ENCODE assay signal across 8 cellular contexts in the genomic region with DNA sequence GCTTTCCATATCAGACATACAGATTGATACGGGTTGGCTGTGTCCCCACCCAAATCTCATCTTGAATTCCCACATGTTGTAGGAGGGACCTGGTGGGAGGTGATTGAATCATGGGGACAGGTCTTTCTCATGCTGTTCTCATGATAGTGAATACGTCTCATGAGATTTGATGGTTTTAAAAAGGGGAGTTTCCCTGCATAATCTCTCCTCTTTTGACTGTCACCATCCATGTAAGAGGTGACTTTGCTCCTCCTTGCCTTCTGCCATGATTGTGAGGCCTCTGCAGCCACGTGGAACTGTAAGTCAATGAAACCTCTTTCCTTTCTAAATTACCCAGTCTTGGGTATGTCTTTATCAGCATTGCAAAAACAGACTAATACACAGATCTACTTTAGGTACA. TPM values are rescaled to one million over a fixed set of nuclear protein-coding genes. Genes with fewer than 3 reads are reported as not detected.
DNase-seq lines count a peak whose midpoint lies in the region; ATAC-seq, FAIRE-seq and TF ChIP-seq lines count a peak whose summit lies in the region.
"Not testable (repeated sequence)": the region's sequence is repeated elsewhere in the genome, so short reads cannot be mapped to it uniquely, and the experiment has no call there.

No MANE protein-coding gene starts in this region.

- 98% methylated on average over 3 of the region's 3 CpGs for WGBS in GM23248 (ENCODE audit: low coverage in 1 of 2, low lambda C conversion rate in 2 of 2, missing lambda C conversion rate in 2 of 2), 2 experiments
- WGBS in HepG2 (ENCODE audit: low lambda C conversion rate) = 92% methylated on average over 3 of the region's 3 CpGs

- in situ Hi-C loops in GM23248 (cut with MboI); HepG2 (cut with HindIII; ENCODE audit: extremely low pct_ligation_motif_present, low pct_unique_long_range_greater_than_20kb): not testable (repeated sequence)

- H3K9ac ChIP-seq in GM23248; HepG2 (ENCODE audit: insufficient read depth, low read depth, low read length): not testable (repeated sequence)
- peak overlapping the region; percentile 4 for H3K9ac ChIP-seq in adipocyte (ENCODE audit: low read length)

- ATAC-seq in activated CD4-positive, CD25-positive, alpha-beta regulatory T cell treated with anti-CD3 and anti-CD28 coated beads, Interleukin-2, amount 50 U/mL, for 24 hours = peak; percentile 35 to 49
- peak in 1 of 2 donors; percentile 42 for ATAC-seq in activated T-cell treated with anti-CD3 and anti-CD28 coated beads, Interleukin-2, amount 50 U/mL, for 72 hours (replicated peaks in 1 of 2)
- not testable (repeated sequence) for ATAC-seq in effector memory CD8-positive, alpha-beta T cell (replicated peaks); HepG2

- H3K79me2 ChIP-seq in GM23248 (ENCODE audit: insufficient read depth) (peaks cover 100% of the 10 kb centered on the region), HepG2 (ENCODE audit: insufficient read depth, low read length) (peaks cover 96% of the 10 kb centered on the region)

- not testable (repeated sequence) for H3K27me3 ChIP-seq in GM23248 (replicated peaks; ENCODE audit: insufficient read depth); adipocyte (replicated peaks; ENCODE audit: control insufficient read depth, insufficient read depth, low read length); HepG2 (ENCODE audit: control insufficient read depth in 1 of 2, insufficient read depth in 2 of 2, low read length in 2 of 2); neutrophil

- H3K27ac ChIP-seq in GM23248 = peak overlapping the region; percentile 39
- not testable (repeated sequence) for H3K27ac ChIP-seq in HepG2 (ENCODE audit: extremely low read length, insufficient read depth, low read length)
- peak overlapping the region; percentile 21 for H3K27ac ChIP-seq in neutrophil

- H3K4me2 ChIP-seq in GM23248 (ENCODE audit: unreplicated experiment); HepG2 (ENCODE audit: low read depth, low read length): not testable (repeated sequence)

- not testable (repeated sequence) for H3K27me3 Mint-ChIP-seq in CD14-positive monocyte (ENCODE audit: low read depth in 3 of 3); activated T-cell treated with anti-CD3 and anti-CD28 coated beads, Interleukin-2, amount 50 U/mL, for 72 hours (ENCODE audit: low read depth); effector memory CD8-positive, alpha-beta T cell

- H3K27ac Mint-ChIP-seq in CD14-positive monocyte = peak overlapping the region in 4 of 7 donors; percentile 1 to 68 (median 39)
- peak overlapping the region; percentile 32 for H3K27ac Mint-ChIP-seq in activated T-cell treated with anti-CD3 and anti-CD28 coated beads, Interleukin-2, amount 50 U/mL, for 72 hours
- H3K27ac Mint-ChIP-seq in effector memory CD8-positive, alpha-beta T cell = peak overlapping the region in 1 of 2 donors; percentile 27

- H3K4me3 Mint-ChIP-seq in CD14-positive monocyte = not testable (repeated sequence)
- peak overlapping the region; percentile 25 to 61 for H3K4me3 Mint-ChIP-seq in activated T-cell treated with anti-CD3 and anti-CD28 coated beads, Interleukin-2, amount 50 U/mL, for 72 hours
- H3K4me3 Mint-ChIP-seq in effector memory CD8-positive, alpha-beta T cell = peak overlapping the region; percentile 11 to 23

- not testable (repeated sequence) for H3K9me2 ChIP-seq in GM23248 (ENCODE audit: insufficient read depth)

- intact Hi-C loops in CD14-positive monocyte (cut with micrococcal nuclease) = loop anchor here in 1 of 2 donors (5.0 kb wide), 1 partner anchor 76 kb away; no protein-coding TSS in a partner anchor
- intact Hi-C loops in HepG2 (cut with micrococcal nuclease; ENCODE audit: unreplicated experiment) = not testable (repeated sequence)

- FAIRE-seq in HepG2 (lab: Jason Lieb, UNC) = not testable (repeated sequence)

- peaks cover 48% of the 10 kb centered on the region for H3K4me1 Mint-ChIP-seq in CD14-positive monocyte
- peaks cover 61% of the 10 kb centered on the region for H3K4me1 Mint-ChIP-seq in activated T-cell treated with anti-CD3 and anti-CD28 coated beads, Interleukin-2, amount 50 U/mL, for 72 hours (ENCODE audit: low read depth)
- H3K4me1 Mint-ChIP-seq in effector memory CD8-positive, alpha-beta T cell (ENCODE audit: low read depth in 2 of 2) = peaks cover 54 to 62% of the 10 kb centered on the region in 2 donors

- TF ChIP-seq RAD21 in HepG2 (CRISPR knock-in tag; IDR thresholded peaks at IDR 0.05) = not testable (repeated sequence)

- DNase-seq in CD14-positive monocyte (ENCODE audit: low spot score); GM23248; activated T-cell treated with anti-CD3 and anti-CD28 coated beads, Interleukin-2, amount 50 U/mL, for 72 hours; adipocyte (ENCODE audit: low read depth); effector memory CD8-positive, alpha-beta T cell; HepG2 (ENCODE audit: low spot score): not testable (repeated sequence)

- H3K36me3 Mint-ChIP-seq in CD14-positive monocyte = peaks cover 37 to 60% of the 10 kb centered on the region in 2 donors
- H3K36me3 Mint-ChIP-seq in activated T-cell treated with anti-CD3 and anti-CD28 coated beads, Interleukin-2, amount 50 U/mL, for 72 hours (ENCODE audit: insufficient read depth in 2 of 2) = peaks cover 12 to 27% of the 10 kb centered on the region in 2 donors
- peaks cover 42% of the 10 kb centered on the region for H3K36me3 Mint-ChIP-seq in effector memory CD8-positive, alpha-beta T cell (ENCODE audit: insufficient read depth)

- TF ChIP-seq EP300 in HepG2 (IDR thresholded peaks at IDR 0.05; ENCODE audit: low read depth in 2 of 2, low read length in 2 of 2); HepG2 (CRISPR knock-in tag; IDR thresholded peaks at IDR 0.05; ENCODE audit: borderline replicate concordance): not testable (repeated sequence)

- not testable (repeated sequence) for H3K4me3 ChIP-seq in GM23248; adipocyte (ENCODE audit: low read length); HepG2 (replicated peaks in 1 of 3; ENCODE audit: insufficient read depth in 1 of 3, low read depth in 2 of 3, low read length in 3 of 3); neutrophil (ENCODE audit: low read depth in 1 of 2, low read length in 1 of 2)

- not testable (repeated sequence) for H2AFZ ChIP-seq in GM23248; HepG2 (ENCODE audit: low read length)

- POLR2A ChIA-PET in HepG2 (lab: Yijun Ruan, JAX) = not testable (repeated sequence)

- CTCF ChIA-PET in HepG2 (lab: Yijun Ruan, JAX; ENCODE audit: low intra/inter-chr PET ratio, low total read pairs) = not testable (repeated sequence)

- not testable (repeated sequence) for H4K20me1 ChIP-seq in GM23248 (ENCODE audit: insufficient read depth)
- H4K20me1 ChIP-seq in HepG2 (ENCODE audit: insufficient read depth, low read length) = peaks cover 37% of the 10 kb centered on the region

- BruUV-seq in HepG2 (replicated peaks; lab: Mats Ljungman, UMichigan) = not testable (repeated sequence)

- H3K9me3 Mint-ChIP-seq in CD14-positive monocyte; activated T-cell treated with anti-CD3 and anti-CD28 coated beads, Interleukin-2, amount 50 U/mL, for 72 hours; effector memory CD8-positive, alpha-beta T cell: not testable (repeated sequence)

- not testable (repeated sequence) for TF ChIP-seq CTCF in CD14-positive monocyte (IDR thresholded peaks at IDR 0.05); HepG2 (CRISPR knock-in tag; IDR thresholded peaks at IDR 0.05); neutrophil (IDR thresholded peaks at IDR 0.05)

- TF ChIP-seq POLR2A in HepG2 (IDR thresholded peaks at IDR 0.05; ENCODE audit: insufficient read depth in 1 of 2, low read depth in 2 of 2, low read length in 2 of 2) = not testable (repeated sequence)

- H3K4me1 ChIP-seq in GM23248 (ENCODE audit: insufficient read depth) = peaks cover 14% of the 10 kb centered on the region; the same call in 1 of the 2 replicates
- peaks cover 22% of the 10 kb centered on the region for H3K4me1 ChIP-seq in adipocyte (ENCODE audit: control insufficient read depth, insufficient read depth, low read length)
- H3K4me1 ChIP-seq in HepG2 (ENCODE audit: insufficient read depth, low read length) = not testable (repeated sequence)
- H3K4me1 ChIP-seq in neutrophil (ENCODE audit: control insufficient read depth in 1 of 2, insufficient read depth in 1 of 2, low read depth in 1 of 2, low read length in 1 of 2) = peaks cover 70 to 83% of the 10 kb centered on the region in 2 experiments

- H3F3A ChIP-seq in GM23248 (ENCODE audit: insufficient read depth) = peaks cover 14% of the 10 kb centered on the region

- H3K36me3 ChIP-seq in GM23248 (ENCODE audit: low read depth); adipocyte (ENCODE audit: control insufficient read depth, insufficient read depth, low read length, severe bottlenecking); neutrophil: not testable (repeated sequence)
- peaks cover 2 to 33% of the 10 kb centered on the region in 2 experiments; a peak in 4 of 5 replicates for H3K36me3 ChIP-seq in HepG2 (replicated peaks in 1 of 2; ENCODE audit: control insufficient read depth in 1 of 2, insufficient read depth in 2 of 2, low read length in 2 of 2)

- not testable (repeated sequence) for H3K9me3 ChIP-seq in GM23248 (ENCODE audit: low read depth); adipocyte (ENCODE audit: control insufficient read depth, low read length); HepG2 (ENCODE audit: low read length); neutrophil

RNA-seq across cellular contexts. Expression of gene KIAA0232, which starts 9.3 kb away (rescaled TPM):
- 10 to 100 TPM; 20.6 to 27.3 TPM for polyA plus RNA-seq in CD14-positive monocyte
- total RNA-seq in GM23248 (2014; rRNA removed; shearing (Covaris generic)) = 20.6 and 32.6 TPM in 2 replicates
- polyA plus RNA-seq in GM23248 (2016; fragmentation: Nextera tagmentation; extraction: Ambion mirVana) = 20.7 and 21.7 TPM in 2 replicates
- 10 to 100 TPM; 16.8 to 19.5 TPM for total RNA-seq in activated T-cell treated with anti-CD3 and anti-CD28 coated beads, Interleukin-2, amount 50 U/mL, for 72 hours
- total RNA-seq in HepG2 (2016; rRNA removed; fragmentation: Illumina TruSeq; extraction: Trizol) = 17.1 and 24.1 TPM in 2 replicates
- total RNA-seq in HepG2 (2016; cell fraction: cytosol; rRNA removed; fragmentation: Illumina TruSeq; extraction: Trizol; ENCODE audit: low read depth) = 10.8 and 11.4 TPM in 2 replicates
- 17.2 and 22.3 TPM in 2 replicates for total RNA-seq in HepG2 (2016; cell fraction: insoluble cytoplasmic fraction; rRNA removed; fragmentation: Illumina TruSeq; extraction: Trizol)
- total RNA-seq in HepG2 (2016; cell fraction: membrane; rRNA removed; fragmentation: Illumina TruSeq; extraction: Trizol) = 11.9 and 12.9 TPM in 2 replicates
- 25.6 and 32.5 TPM in 2 replicates for total RNA-seq in HepG2 (2016; cell fraction: nucleus; rRNA removed; fragmentation: Illumina TruSeq; extraction: Trizol)
- 7.8 and 8.1 TPM in 2 replicates for polyA plus RNA-seq in HepG2 (2011; rRNA removed)
- polyA plus RNA-seq in HepG2 (2011; cell fraction: cytosol; rRNA removed) = 3.8 and 5.9 TPM in 2 replicates
- 9.7 and 12.4 TPM in 2 replicates for polyA plus RNA-seq in HepG2 (2011; cell fraction: nucleus; rRNA removed)
- polyA plus RNA-seq in HepG2 (2012) = 10.7 and 10.9 TPM in 2 replicates
- 0.92 and 1.4 TPM in 2 replicates for polyA plus RNA-seq in HepG2 (2016; cell fraction: cytosol; fragmentation: Illumina TruSeq; extraction: Trizol; ENCODE audit: low read depth)
- 13.7 and 13.8 TPM in 2 replicates for polyA plus RNA-seq in HepG2 (2016; cell fraction: insoluble cytoplasmic fraction; fragmentation: Illumina TruSeq; extraction: Trizol; ENCODE audit: low read depth)
- 2.4 and 2.8 TPM in 2 replicates for polyA plus RNA-seq in HepG2 (2016; cell fraction: membrane; fragmentation: Illumina TruSeq; extraction: Trizol; ENCODE audit: low read depth)
- 20.4 and 20.5 TPM in 2 replicates for polyA plus RNA-seq in HepG2 (2016; cell fraction: nucleus; fragmentation: Illumina TruSeq; extraction: Trizol; ENCODE audit: insufficient read depth, low read depth)
- 22.4 and 23.8 TPM in 2 replicates for polyA minus RNA-seq in HepG2 (2011; rRNA and poly(A)+ RNA removed; ENCODE audit: low replicate concordance)
- 6.6 and 9.1 TPM in 2 replicates for polyA minus RNA-seq in HepG2 (2011; cell fraction: cytosol; rRNA and poly(A)+ RNA removed)
- 29.7 and 41.5 TPM in 2 replicates for polyA minus RNA-seq in HepG2 (2011; cell fraction: nucleus; rRNA and poly(A)+ RNA removed)
